Comparison of ENCODE assay signal across 1 cellular context in genomic region chr1:41241748-41242644, GRCh38.
TF ChIP-seq lines count a peak whose summit lies in the region.

Gene SCMH1, minus strand, starts transcription at chr1:41242306. Its CDS starts 56,173 bp downstream, at chr1:41186133.

TF ChIP-seq in GM12878, 131 proteins besides CTCF, POLR2A, EP300 and RAD21 (continued from another document):
- peak; percentile 33 for TF ChIP-seq BCL3 (IDR thresholded peaks at IDR 0.05; ENCODE audit: borderline replicate concordance, insufficient read depth, low read depth, low read length, poor library complexity, severe bottlenecking)
- TF ChIP-seq NR2F1 (conservative IDR thresholded peaks at IDR 0.05) = peak; percentile 55; the same call in 1 of the 2 replicates
- peak; percentile 65 for TF ChIP-seq GATAD2B (conservative IDR thresholded peaks at IDR 0.05; ENCODE audit: low read depth)
- TF ChIP-seq PBX3 (IDR thresholded peaks at IDR 0.05; ENCODE audit: insufficient replicate concordance, low read depth, low read length) = no peak
- TF ChIP-seq IRF4 (IDR thresholded peaks at IDR 0.05; ENCODE audit: low read depth, low read length) = no peak
- peak; percentile 40 to 82; a peak in 2 of 4 replicates for TF ChIP-seq BHLHE40 (IDR thresholded peaks at IDR 0.05; ENCODE audit: borderline replicate concordance in 1 of 2, low read depth in 2 of 2, low read length in 1 of 2)
- TF ChIP-seq HDGF (IDR thresholded peaks at IDR 0.05) = 0 out of 2 replicates have a peak, but pooled peaks have one; percentile 30
- 0 out of 2 replicates have a peak, but pooled peaks have one; percentile 11 for TF ChIP-seq TCF3 (IDR thresholded peaks at IDR 0.05; ENCODE audit: borderline replicate concordance, insufficient read depth, low read depth, low read length)
- peak; percentile 49 for TF ChIP-seq BACH1 (IDR thresholded peaks at IDR 0.05; ENCODE audit: borderline replicate concordance)
- TF ChIP-seq MXI1 (IDR thresholded peaks at IDR 0.05; ENCODE audit: low read depth, low read length) = 0 out of 2 replicates have a peak, but pooled peaks have one; percentile 33
- TF ChIP-seq IKZF1 (conservative IDR thresholded peaks at IDR 0.05) = peak; percentile 17
- TF ChIP-seq SMARCA5 (IDR thresholded peaks at IDR 0.05) = peak; percentile 20
- TF ChIP-seq SIN3A (IDR thresholded peaks at IDR 0.05; ENCODE audit: low read depth, low read length) = peak; percentile 22; the same call in 1 of the 2 replicates
- 0 out of 2 replicates have a peak, but pooled peaks have one; percentile 16 for TF ChIP-seq CHD1 (IDR thresholded peaks at IDR 0.05; ENCODE audit: low read depth, low read length)
- TF ChIP-seq YY1 (IDR thresholded peaks at IDR 0.05; ENCODE audit: low read depth, low read length) = peak; percentile 90
- TF ChIP-seq NKRF (conservative IDR thresholded peaks at IDR 0.05) = peak; percentile 65; the same call in 1 of the 2 replicates
- TF ChIP-seq RB1 (IDR thresholded peaks at IDR 0.05; ENCODE audit: borderline replicate concordance) = peak; percentile 64; the same call in 1 of the 2 replicates
- TF ChIP-seq CREM (IDR thresholded peaks at IDR 0.05; ENCODE audit: low read depth) = 0 out of 2 replicates have a peak, but pooled peaks have one; percentile 10
